Comparison of ENCODE assay signal across 8 cellular contexts in genomic region chr10:68720793-68721672, GRCh38. TPM values are rescaled to one million over a fixed set of nuclear protein-coding genes. Genes with fewer than 3 reads are reported as not detected.
DNase-seq lines count a peak whose midpoint lies in the region; ATAC-seq and TF ChIP-seq lines count a peak whose summit lies in the region.

TSS of gene CCAR1 (plus strand) at chr10:68721239. CDS start at chr10:68722505, 1,266 bp downstream.

- H3K4me1 Mint-ChIP-seq in natural killer cell = peaks cover 10 to 18% of the 10 kb centered on the region in 2 donors

- DNase-seq in ELF-1 (ENCODE audit: low read depth, low spot score) (peak; percentile 99), H7 (peak; percentile 96), M059J (ENCODE audit: low read depth) (peak; percentile 99), SHP77 (lab: John Stamatoyannopoulos, UW) (peak; percentile 88 to 90), fibroblast of peridontal ligament (ENCODE audit: extremely low read depth) (peak; percentile 99), natural killer cell (peak; percentile 92)
- peak; percentile 95 for DNase-seq in activated effector memory CD4-positive, alpha-beta T cell treated with Interleukin-2 at 50 U/mL for 16 hours
- DNase-seq in stimulated activated naive CD4-positive, alpha-beta T cell treated with Interleukin-2 at 50 U/mL for 16 hours (lab: John Stamatoyannopoulos, UW) = peak; percentile 96

- peak; percentile 91 to 99 (median 95) for ATAC-seq in natural killer cell

- H3K4me3 Mint-ChIP-seq in natural killer cell = peak within 1 kb of the TSS; percentile 99

- no peaks in the 10 kb centered on the region for H3K27me3 Mint-ChIP-seq in natural killer cell (ENCODE audit: low read depth in 2 of 2)

- no peaks in the 10 kb centered on the region for H3K27me3 ChIP-seq in H7 (ENCODE audit: control insufficient read depth, insufficient read depth, low read length)

- H3K36me3 Mint-ChIP-seq in natural killer cell = no peaks in the 10 kb centered on the region

- H3K36me3 ChIP-seq in H7 (replicated peaks; ENCODE audit: control insufficient read depth, insufficient read depth, low read length) = peaks cover 11% of the 10 kb centered on the region

- H3K27ac Mint-ChIP-seq in natural killer cell = peak within 1 kb of the TSS; percentile 97 to 99

- intact Hi-C loops in natural killer cell (cut with micrococcal nuclease) = loop anchor here (2.0 to 5.0 kb wide), 2 partner anchors 170 to 389 kb away; partner anchors contain the start of genes HNRNPH3 and PBLD

- TF ChIP-seq CTCF in natural killer cell (IDR thresholded peaks at IDR 0.05) = no peak

- peak within 1 kb of the TSS; percentile 91 for H3K4me3 ChIP-seq in H7 (ENCODE audit: insufficient read depth, low read depth, low read length)

- no peaks in the 10 kb centered on the region for H3K9me3 Mint-ChIP-seq in natural killer cell

RNA-seq across cellular contexts. Expression of gene CCAR1, which starts in this region (rescaled TPM):
- total RNA-seq in H7 (2014; rRNA removed; shearing (Covaris generic)) = 53.1 and 67.7 TPM in 2 replicates
- total RNA-seq in M059J (2014; rRNA removed; shearing (Covaris generic)) = 27.0 and 30.3 TPM in 2 replicates
- 10 to 100 TPM; 73.7 to 84.1 (median 77.6) TPM for total RNA-seq in natural killer cell

Comparison
In these comparisons a context has a peak if more than half of its experiments do, and no peak if none do; other contexts are left out.
1. Peak in every context shown above with its lines: DNase-seq, ATAC-seq and H3K4me3 ChIP-seq.